1 cellular context compared by ENCODE assay signal in genomic region chr1:121183867-121184266, GRCh38.
TF ChIP-seq lines count a peak whose summit lies in the region.

No MANE protein-coding gene starts in this region.

TF ChIP-seq in HepG2, 621 proteins besides CTCF, POLR2A, EP300 and RAD21:
- TF ChIP-seq SAP130 (CRISPR knock-in tag; IDR thresholded peaks at IDR 0.05; ENCODE audit: low read depth) = peak; percentile 36; the same call in 1 of the 2 replicates
